8 cellular contexts compared by ENCODE assay signal in the genomic region with DNA sequence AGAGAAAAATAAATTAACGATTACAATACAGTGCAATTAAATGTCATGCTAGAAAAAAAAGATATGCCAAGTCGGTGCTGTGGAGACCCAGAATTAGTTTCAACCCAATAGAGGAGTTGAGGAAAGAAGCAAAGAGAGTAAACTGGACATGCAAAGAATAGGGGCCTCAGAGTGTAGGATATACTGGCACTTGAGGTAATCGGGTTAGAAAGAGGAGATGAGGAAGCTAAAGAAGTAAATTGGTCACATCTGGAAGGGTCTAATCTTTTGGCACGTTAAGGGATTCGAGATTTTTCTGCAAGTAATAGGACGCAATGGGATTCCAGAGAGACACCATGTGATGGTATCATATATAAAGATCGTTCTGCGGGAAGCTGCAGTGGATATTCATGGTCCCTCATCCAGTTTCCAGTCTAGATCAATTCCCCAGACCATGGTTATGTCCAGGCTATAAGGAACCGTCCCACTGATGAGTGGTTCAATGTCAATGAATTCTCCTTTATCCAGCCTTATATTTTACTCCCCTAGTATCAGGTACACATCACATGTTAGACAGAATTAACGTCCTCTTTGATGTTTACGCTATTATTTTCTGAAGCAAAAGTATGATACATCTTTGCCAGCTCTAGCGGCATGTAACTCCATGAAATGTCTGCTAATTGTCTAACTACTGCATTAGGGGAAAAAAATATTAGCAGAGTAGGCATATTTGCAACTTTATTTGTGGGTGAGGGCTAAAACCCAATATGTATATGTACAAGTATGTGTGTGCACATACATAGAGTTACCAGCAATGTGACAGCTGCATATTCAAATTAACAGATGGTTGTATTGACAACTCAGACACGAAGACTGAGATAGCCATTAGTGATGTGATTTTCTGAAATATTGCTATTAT. TPM values are rescaled to one million over a fixed set of nuclear protein-coding genes. Genes with fewer than 3 reads are reported as not detected.
DNase-seq lines count a peak whose midpoint lies in the region; ATAC-seq, FAIRE-seq and TF ChIP-seq lines count a peak whose summit lies in the region.

No MANE protein-coding gene starts in this region.

- no peak overlapping the region for H3K14ac ChIP-seq in H9 (ENCODE audit: insufficient read depth, low read length)

- no peaks in the 10 kb centered on the region for H3K36me3 ChIP-seq in CD4-positive, CD25-positive, alpha-beta regulatory T cell (ENCODE audit: control insufficient read depth, insufficient read depth, low read length)
- no peaks in the 10 kb centered on the region for H3K36me3 ChIP-seq in parathyroid adenoma (ENCODE audit: control insufficient read depth, insufficient read depth, low read length)

- H3K4me2 ChIP-seq in H9 (ENCODE audit: insufficient read depth, insufficient read length, low read length) (peak overlapping the region; percentile 78), parathyroid adenoma (ENCODE audit: low read length) (peak overlapping the region; percentile 84)

- H2AFZ ChIP-seq in H9 (ENCODE audit: low read length): peak overlapping the region; percentile 75
- H2AFZ ChIP-seq in parathyroid adenoma: peak overlapping the region; percentile 93

- H3K79me2 ChIP-seq in H9 (ENCODE audit: insufficient read depth, low read length) (no peaks in the 10 kb centered on the region), parathyroid adenoma (no peaks in the 10 kb centered on the region)

- no peak overlapping the region for H2BK20ac ChIP-seq in H9 (ENCODE audit: low read depth, low read length, poor library complexity, severe bottlenecking)

- H3K36me3 Mint-ChIP-seq in CD4-positive, CD25-positive, alpha-beta regulatory T cell: peaks cover 7% of the 10 kb centered on the region
- H3K36me3 Mint-ChIP-seq in H9 (ENCODE audit: insufficient read depth in 1 of 3, low read depth in 3 of 3): no peaks in the 10 kb centered on the region; a peak in 1 of 7 replicates

- no peaks in the 10 kb centered on the region for H4K20me1 ChIP-seq in H9 (ENCODE audit: control insufficient read depth, insufficient read depth, insufficient read length)

- no peak overlapping the region for H2BK15ac ChIP-seq in H9 (ENCODE audit: low read depth, low read length)

- H4K8ac ChIP-seq in H9 (replicated peaks; ENCODE audit: insufficient read length, low read depth, low read length): no peak overlapping the region

- H3K9me3 ChIP-seq in CD4-positive, CD25-positive, alpha-beta regulatory T cell (ENCODE audit: control insufficient read depth in 2 of 2, low read length in 2 of 2): no peaks in the 10 kb centered on the region
- H3K9me3 ChIP-seq in H9 (ENCODE audit: control insufficient read depth, low read depth, low read length) (no peaks in the 10 kb centered on the region), parathyroid adenoma (ENCODE audit: control insufficient read depth, low read length) (no peaks in the 10 kb centered on the region)

- no peak overlapping the region for H3T11ph ChIP-seq in H9 (ENCODE audit: low read length)

- H3K27me3 ChIP-seq in CD4-positive, CD25-positive, alpha-beta regulatory T cell (ENCODE audit: control insufficient read depth, insufficient read depth, low read length): no peaks in the 10 kb centered on the region
- H3K27me3 ChIP-seq in H9 (ENCODE audit: insufficient read depth, low read length): no peaks in the 10 kb centered on the region
- no peaks in the 10 kb centered on the region for H3K27me3 ChIP-seq in parathyroid adenoma (ENCODE audit: control insufficient read depth, insufficient read depth, low read length)

- no peak for DNase-seq in CD4-positive, CD25-positive, alpha-beta regulatory T cell
- DNase-seq in H9 (no peak), SW480 (ENCODE audit: low spot score) (peak; percentile 11), fibroblast of pulmonary artery (ENCODE audit: low read depth) (no peak), RCC 7860 (ENCODE audit: low spot score) (no peak), nucleus accumbens (lab: John Stamatoyannopoulos, UW) (no peak)

- no peak overlapping the region for H2BK12ac ChIP-seq in H9 (ENCODE audit: insufficient read length, low read depth, low read length)

- no peaks in the 10 kb centered on the region for H3K23me2 ChIP-seq in H9 (ENCODE audit: insufficient read length, low read depth, low read length, poor library complexity, severe bottlenecking)

- no peaks in the 10 kb centered on the region for H3K79me1 ChIP-seq in H9 (ENCODE audit: insufficient read depth, low read depth, low read length, poor library complexity, severe bottlenecking)

- no peak for FAIRE-seq in RCC 7860 (lab: Jason Lieb, UNC)

- H3K27ac ChIP-seq in CD4-positive, CD25-positive, alpha-beta regulatory T cell (ENCODE audit: insufficient read depth, low read length, poor library complexity, severe bottlenecking): peak overlapping the region; percentile 96
- H3K27ac ChIP-seq in H9 (ENCODE audit: insufficient read length, low read depth, low read length) (peak overlapping the region; percentile 4), parathyroid adenoma (peak overlapping the region; percentile 87)

- H3K9ac ChIP-seq in H9 (ENCODE audit: extremely low read depth, insufficient read length, low read length) (peak overlapping the region; percentile 2), parathyroid adenoma (no peak overlapping the region)

- WGBS in H9 (ENCODE audit: extremely low coverage, insufficient read length, low lambda C conversion rate): no CpG with 5 or more reads among the region's 13 CpGs

- H3K4me1 Mint-ChIP-seq in CD4-positive, CD25-positive, alpha-beta regulatory T cell: peaks cover 12 to 39% (median 27%) of the 10 kb centered on the region in 4 donors
- H3K4me1 Mint-ChIP-seq in H9: peaks cover 13 to 19% of the 10 kb centered on the region in 2 experiments

- H4K91ac ChIP-seq in H9 (ENCODE audit: insufficient read length, low read depth, low read length): no peak overlapping the region

- no peak overlapping the region for H3K56ac ChIP-seq in H9 (ENCODE audit: insufficient read length, low read depth, low read length)

- peaks cover 14% of the 10 kb centered on the region for H3K27me3 Mint-ChIP-seq in CD4-positive, CD25-positive, alpha-beta regulatory T cell
- H3K27me3 Mint-ChIP-seq in H9 (ENCODE audit: low read depth): peaks cover 2% of the 10 kb centered on the region; the same call in 1 of the 2 replicates

- H3K4me1 ChIP-seq in CD4-positive, CD25-positive, alpha-beta regulatory T cell (ENCODE audit: control insufficient read depth, insufficient read depth, low read length, poor library complexity, severe bottlenecking): peaks cover 7% of the 10 kb centered on the region
- H3K4me1 ChIP-seq in H9 (ENCODE audit: insufficient read depth, low read length) (no peaks in the 10 kb centered on the region), parathyroid adenoma (no peaks in the 10 kb centered on the region)

- no peak for ATAC-seq in CD4-positive, CD25-positive, alpha-beta regulatory T cell (ENCODE audit: low read depth in 2 of 2)
- ATAC-seq in GM19035 (IDR thresholded peaks at IDR 0.05; ENCODE audit: unreplicated experiment): no peak

- no peak overlapping the region for H2BK120ac ChIP-seq in H9 (ENCODE audit: low read depth, low read length, poor library complexity, severe bottlenecking)

- no peak overlapping the region for H4K5ac ChIP-seq in H9 (ENCODE audit: insufficient read length, low read depth, low read length)

- H3K23ac ChIP-seq in H9 (ENCODE audit: insufficient read length, low read depth, low read length): no peak overlapping the region

- H3K9me3 Mint-ChIP-seq in CD4-positive, CD25-positive, alpha-beta regulatory T cell: peaks cover 0 to 2% (median 0%) of the 10 kb centered on the region in 7 donors
- no peaks in the 10 kb centered on the region for H3K9me3 Mint-ChIP-seq in H9

- H2AK5ac ChIP-seq in H9 (ENCODE audit: insufficient read length, low read length): no peak overlapping the region

- TF ChIP-seq CTCF in H9 (conservative IDR thresholded peaks at IDR 0.05) (no peak), fibroblast of pulmonary artery (IDR thresholded peaks at IDR 0.05; ENCODE audit: low read length, missing control alignments) (no peak), parathyroid adenoma (IDR thresholded peaks at IDR 0.05) (no peak)

- H3K4ac ChIP-seq in H9 (ENCODE audit: low read depth, low read length): no peak overlapping the region

- H3K4me3 Mint-ChIP-seq in CD4-positive, CD25-positive, alpha-beta regulatory T cell: peak overlapping the region; percentile 95 to 98 (median 98)
- H3K4me3 Mint-ChIP-seq in H9: peak overlapping the region; percentile 86 to 88

- peak overlapping the region; percentile 94 for H3K4me3 ChIP-seq in CD4-positive, CD25-positive, alpha-beta regulatory T cell (ENCODE audit: low read depth, low read length)
- H3K4me3 ChIP-seq in fibroblast of pulmonary artery (replicated peaks; ENCODE audit: low read depth, low read length) (peak overlapping the region; percentile 81), parathyroid adenoma (ENCODE audit: low read depth, low read length) (peak overlapping the region; percentile 85)

- H3K18ac ChIP-seq in H9 (ENCODE audit: insufficient read length, low read depth, low read length): no peak overlapping the region

- no peak overlapping the region for H2BK5ac ChIP-seq in H9 (ENCODE audit: insufficient read length, low read length)

- H3K27ac Mint-ChIP-seq in CD4-positive, CD25-positive, alpha-beta regulatory T cell: peak overlapping the region; percentile 99 to 100 (median 99)
- H3K27ac Mint-ChIP-seq in H9: peak overlapping the region; percentile 97 to 99 (median 99); a peak in 5 of 7 replicates

RNA-seq across cellular contexts. Expression of a gene that starts 1.1 kb away (rescaled TPM):
- total RNA-seq in CD4-positive, CD25-positive, alpha-beta regulatory T cell: 6.0 TPM
- polyA plus RNA-seq in CD4-positive, CD25-positive, alpha-beta regulatory T cell: 1 to 10 TPM; 2.2 to 3.0 (median 2.6) TPM
- 8.7 and 9.0 TPM in 2 replicates for total RNA-seq in H9 (2021)

Comparison
In these comparisons a context has a peak if more than half of its experiments do, and no peak if none do; other contexts are left out.
1. H3K27ac ChIP-seq: peak in every context shown above with its lines; median percentile 96 in CD4-positive, CD25-positive, alpha-beta regulatory T cell; 87 in parathyroid adenoma; 4 in H9.